8 cellular contexts compared by ENCODE assay signal in genomic region chr12:121802843-121803698, GRCh38.
DNase-seq lines count a peak whose midpoint lies in the region; ATAC-seq and TF ChIP-seq lines count a peak whose summit lies in the region.

No MANE protein-coding gene starts in this region.

- no peak for TF ChIP-seq RAD21 in Ishikawa (IDR thresholded peaks at IDR 0.05; ENCODE audit: low read depth)

- TF ChIP-seq EP300 in Ishikawa (IDR thresholded peaks at IDR 0.05; ENCODE audit: borderline replicate concordance), result no peak

- DNase-seq in COR-L47 (lab: John Stamatoyannopoulos, UW) (peak; percentile 96), OCI-M1 (lab: John Stamatoyannopoulos, UW) (peak; percentile 98), activated T-cell treated with anti-CD3 and anti-CD28 coated beads for 4 hours (peak; percentile 76), epidermal melanocyte (ENCODE audit: insufficient read length, low spot score) (peak; percentile 99), midbrain (lab: John Stamatoyannopoulos, UW) (peak; percentile 98)
- peak; percentile 80 to 82 for DNase-seq in stimulated activated CD8-positive, alpha-beta memory T cell treated with anti-CD3 and anti-CD28 coated beads, Interleukin-15, amount 100 ng/mL, for 48 hours (ENCODE audit: low read depth in 2 of 2)

- peak; percentile 38 for ATAC-seq in GM21423 (IDR thresholded peaks at IDR 0.05; ENCODE audit: unreplicated experiment)

TF ChIP-seq in Ishikawa, 13 proteins besides CTCF, POLR2A, EP300 and RAD21:
- no peak for TF ChIP-seq EGR1 (IDR thresholded peaks at IDR 0.05)
- peak; percentile 80 for TF ChIP-seq TAF1 (IDR thresholded peaks at IDR 0.05; ENCODE audit: low read depth)
- TF ChIP-seq YY1 (IDR thresholded peaks at IDR 0.05; ENCODE audit: low read depth), result peak; percentile 84
- peak; percentile 52; the same call in 1 of the 2 replicates for TF ChIP-seq TCF12 (IDR thresholded peaks at IDR 0.05; ENCODE audit: low read depth)
- peak; percentile 27; the same call in 1 of the 2 replicates for TF ChIP-seq FOXM1 (IDR thresholded peaks at IDR 0.05; ENCODE audit: borderline replicate concordance, low read depth)
- TF ChIP-seq TEAD4 (IDR thresholded peaks at IDR 0.05), result peak; percentile 50; the same call in 1 of the 2 replicates
- TF ChIP-seq CREB1 (IDR thresholded peaks at IDR 0.05; ENCODE audit: low read depth), result no peak
- TF ChIP-seq NFIC (IDR thresholded peaks at IDR 0.05), result no peak
- peak; percentile 94 for TF ChIP-seq ZBTB7A (IDR thresholded peaks at IDR 0.05; ENCODE audit: low read depth)
- no peak; the same call in none of the 2 replicates for TF ChIP-seq MAX (IDR thresholded peaks at IDR 0.05)
- no peak for TF ChIP-seq CEBPB (IDR thresholded peaks at IDR 0.05)
- TF ChIP-seq REST (IDR thresholded peaks at IDR 0.05; ENCODE audit: low read depth), result no peak
- 0 out of 2 replicates have a peak, but pooled peaks have one; percentile 14 for TF ChIP-seq USF1 (IDR thresholded peaks at IDR 0.05)

Comparison
In these comparisons a context has a peak if more than half of its experiments do, and no peak if none do; other contexts are left out.
1. Peak in every context shown above with its lines: DNase-seq and ATAC-seq.